In genomic region chr4:120869511-120870278, GRCh38 we compare ENCODE assay signal across 22 cellular contexts. TPM values are rescaled to one million over a fixed set of nuclear protein-coding genes. Genes with fewer than 3 reads are reported as not detected.
A peak's percentile ranks its signal among the peaks of the same experiment; 100 is the strongest.
DNase-seq lines count a peak whose midpoint lies in the region; ATAC-seq and FAIRE-seq lines count a peak whose summit lies in the region.
"Had no signal": no experiment of that assay in that cellular context is flagged by ENCODE, and none has a peak within 500 bp of the region (broad histone marks: within the 10 kb centered on the region; RNA-seq: fewer than 3 reads in every experiment).

No MANE protein-coding gene starts in this region.

- H3K4me1 Mint-ChIP-seq in central memory CD8-positive, alpha-beta T cell: no peaks in the 10 kb centered on the region
- H3K4me1 Mint-ChIP-seq: activated B cell treated with CpG ODN at 0.5 μM for 24 hours, immature natural killer cell, naive B cell had no signal

- no peak for FAIRE-seq in urothelium cell line (lab: Jason Lieb, UNC)

- DNase-seq in DMS 273 treated with DMSO at 0.1 percent for 48 hours (lab: John Stamatoyannopoulos, UW): peak; percentile 2
- peak; percentile 29 for DNase-seq in NCI-H2029 (lab: John Stamatoyannopoulos, UW)
- no peak for DNase-seq in central memory CD8-positive, alpha-beta T cell (ENCODE audit: low spot score in 2 of 2)
- DNase-seq in left colon: no peak
- DNase-seq in activated effector memory CD4-positive, alpha-beta T cell treated with anti-CD3 and anti-CD28 coated beads, Interleukin-2, amount 50 U/mL, for 16 hours: no peak
- DNase-seq in urothelium cell line (ENCODE audit: low spot score): no peak
- DNase-seq in GM19238 (ENCODE audit: insufficient read length, low spot score): no peak
- DNase-seq: activated B cell treated with CpG ODN at 0.5 μM for 24 hours; activated CD8-positive, alpha-beta T cell treated with anti-CD3 and anti-CD28 coated beads, Interleukin-2, amount 10 ng/mL, durations not matched to agents 7 days and 5 days; activated T-cell treated with anti-CD3 and anti-CD28 coated beads, Interleukin-2, amount 50 U/mL, for 4 hours; brain microvascular endothelial cell; dermis blood vessel endothelial cell; erythroblast; heart left ventricle; immature natural killer cell; naive B cell; NCI-H187; NCI-H526; stimulated activated CD4-positive, alpha-beta T cell treated with anti-CD3 and anti-CD28 coated beads, Interleukin-4, amount 100 ng/mL, for 4 hours had no signal

- ATAC-seq in central memory CD8-positive, alpha-beta T cell (replicated peaks; ENCODE audit: extremely low read depth, poor library complexity, severe bottlenecking): no peak
- ATAC-seq in left colon (peak; percentile 58), HG03135 (IDR thresholded peaks at IDR 0.05; ENCODE audit: unreplicated experiment) (no peak)
- ATAC-seq: activated CD8-positive, alpha-beta T cell treated with anti-CD3 and anti-CD28 coated beads, Interleukin-2, amount 10 ng/mL, durations not matched to agents 7 days and 5 days; activated T-cell treated with anti-CD3 and anti-CD28 coated beads, Interleukin-2, amount 50 U/mL, for 4 hours; heart left ventricle had no signal

- H3K4me3 Mint-ChIP-seq in central memory CD8-positive, alpha-beta T cell: no peak overlapping the region
- H3K4me3 Mint-ChIP-seq: activated B cell treated with CpG ODN at 0.5 μM for 24 hours; activated CD8-positive, alpha-beta T cell treated with anti-CD3 and anti-CD28 coated beads, Interleukin-2, amount 10 ng/mL, durations not matched to agents 7 days and 5 days; activated naive CD8-positive, alpha-beta T cell; activated T-cell treated with anti-CD3 and anti-CD28 coated beads, Interleukin-2, amount 50 U/mL, for 4 hours; immature natural killer cell; naive B cell; T-helper 2 cell treated with Interferon-gamma antibody and Interleukin-4, amounts not matched to agents 5 μg/mL and 100 μg/mL, for 36 hours had no signal

- no peaks in the 10 kb centered on the region for H3K27me3 Mint-ChIP-seq in central memory CD8-positive, alpha-beta T cell
- H3K27me3 Mint-ChIP-seq: activated B cell treated with CpG ODN at 0.5 μM for 24 hours; activated naive CD8-positive, alpha-beta T cell; naive B cell had no signal

- peak overlapping the region; percentile 1 for H3K27ac Mint-ChIP-seq in central memory CD8-positive, alpha-beta T cell (ENCODE audit: low read depth)
- H3K27ac Mint-ChIP-seq: activated B cell treated with CpG ODN at 0.5 μM for 24 hours; activated CD8-positive, alpha-beta T cell treated with anti-CD3 and anti-CD28 coated beads, Interleukin-2, amount 10 ng/mL, durations not matched to agents 7 days and 5 days; activated naive CD8-positive, alpha-beta T cell; immature natural killer cell; T-helper 2 cell treated with Interferon-gamma antibody and Interleukin-4, amounts not matched to agents 5 μg/mL and 100 μg/mL, for 36 hours had no signal

- intact Hi-C loops in left colon (cut with DNase I, micrococcal nuclease): no loop called here

- H3K36me3 Mint-ChIP-seq in central memory CD8-positive, alpha-beta T cell (ENCODE audit: insufficient read depth): no peaks in the 10 kb centered on the region
- H3K36me3 Mint-ChIP-seq: activated naive CD8-positive, alpha-beta T cell; immature natural killer cell; naive B cell had no signal

- H3K9me3 Mint-ChIP-seq in central memory CD8-positive, alpha-beta T cell: no peaks in the 10 kb centered on the region
- H3K9me3 Mint-ChIP-seq: activated B cell treated with CpG ODN at 0.5 μM for 24 hours; activated T-cell treated with anti-CD3 and anti-CD28 coated beads, Interleukin-2, amount 50 U/mL, for 4 hours; immature natural killer cell; naive B cell; T-helper 2 cell treated with Interferon-gamma antibody and Interleukin-4, amounts not matched to agents 5 μg/mL and 100 μg/mL, for 36 hours had no signal

RNA-seq across cellular contexts. Expression of gene PRDM5, which starts 52.8 kb away (rescaled TPM):
- total RNA-seq in left colon: 1 to 10 TPM; 7.0 to 7.4 TPM
- total RNA-seq: activated B cell treated with CpG ODN at 0.5 μM for 24 hours had no signal

Comparison
In these comparisons a context has a peak if more than half of its experiments do, and no peak if none do; other contexts are left out.
1. DNase-seq: peak in DMS 273 treated with DMSO at 0.1 percent for 48 hours (single experiment) and NCI-H2029 (single experiment); none in central memory CD8-positive, alpha-beta T cell (0 of 2), left colon (0 of 2), activated effector memory CD4-positive, alpha-beta T cell treated with anti-CD3 and anti-CD28 coated beads, Interleukin-2, amount 50 U/mL, for 16 hours (single experiment), urothelium cell line (single experiment) and GM19238 (single experiment).